Comparison of ENCODE assay signal across 10 cellular contexts in the genomic region with DNA sequence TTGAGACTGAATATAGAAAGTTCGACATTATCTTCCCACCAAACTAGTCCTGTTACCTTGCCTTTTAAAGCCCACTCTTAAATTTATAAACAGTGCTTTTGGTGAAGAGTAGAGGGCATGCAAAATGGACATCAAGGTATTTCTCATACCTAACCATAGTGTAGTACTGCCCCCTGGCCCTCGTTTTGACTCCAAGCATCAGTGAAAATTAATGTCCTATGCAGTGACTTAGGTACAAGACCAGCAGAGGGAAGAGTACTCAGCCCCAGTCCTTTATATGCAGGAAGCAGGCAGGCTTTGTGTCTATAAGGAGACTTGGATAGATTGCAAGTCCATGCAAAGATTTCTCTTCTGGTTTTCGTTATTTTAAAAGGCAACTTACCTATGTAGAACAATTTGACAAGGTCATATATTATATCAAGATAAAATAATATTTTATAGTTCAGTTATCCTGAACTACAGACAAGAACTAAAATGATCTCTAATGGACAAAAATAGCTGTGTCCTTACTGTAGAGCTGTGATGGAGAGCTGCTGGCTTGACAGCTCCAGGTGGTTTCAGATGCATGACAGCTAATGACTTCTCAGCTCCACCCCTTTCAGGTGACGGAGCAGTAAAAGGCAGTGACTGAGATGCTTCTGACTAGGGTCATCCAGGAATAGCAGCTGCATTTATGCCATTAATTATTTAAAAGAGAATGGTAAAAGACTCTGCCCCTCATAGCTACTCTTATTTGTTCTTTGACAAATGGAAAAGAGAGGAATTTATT.
DNase-seq lines count a peak whose midpoint lies in the region; ATAC-seq and TF ChIP-seq lines count a peak whose summit lies in the region.
"Had no signal": no experiment of that assay in that cellular context is flagged by ENCODE, and none has a peak within 500 bp of the region (broad histone marks: within the 10 kb centered on the region; RNA-seq: fewer than 3 reads in every experiment).

No MANE protein-coding gene starts in this region.

- no peak overlapping the region for H3K4me3 ChIP-seq in OCI-LY3 (ENCODE audit: low read length)
- H3K4me3 ChIP-seq in kidney epithelial cell (ENCODE audit: low read depth, low read length), result no peak overlapping the region
- H3K4me3 ChIP-seq: left lung had no signal

- H3K36me3 ChIP-seq in OCI-LY3 (replicated peaks; ENCODE audit: low read depth, low read length) (no peaks in the 10 kb centered on the region), kidney epithelial cell (ENCODE audit: control insufficient read depth, insufficient read depth, low read length) (no peaks in the 10 kb centered on the region)
- H3K36me3 ChIP-seq: left lung had no signal

- H3K27me3 ChIP-seq in OCI-LY3 (ENCODE audit: low read depth, low read length) (no peaks in the 10 kb centered on the region), kidney epithelial cell (ENCODE audit: control insufficient read depth, insufficient read depth, low read length) (no peaks in the 10 kb centered on the region)
- H3K27me3 ChIP-seq: left lung had no signal

- ATAC-seq in naive thymus-derived CD8-positive, alpha-beta T cell, result no peak
- ATAC-seq: left lung had no signal

- POLR2A ChIA-PET in activated CD4-positive, alpha-beta memory T cell treated with anti-CD3 and anti-CD28 coated beads, Interleukin-2, amount 10 ng/mL, durations not matched to agents 7 days and 5 days (lab: Charles Lee), result no interaction called here
- POLR2A ChIA-PET in naive thymus-derived CD8-positive, alpha-beta T cell (lab: Charles Lee), result no interaction called here

- H3K9ac ChIP-seq in OCI-LY3 (ENCODE audit: low read length), result no peak overlapping the region

- no peaks in the 10 kb centered on the region for H3K4me1 Mint-ChIP-seq in activated CD4-positive, alpha-beta memory T cell treated with anti-CD3 and anti-CD28 coated beads, Interleukin-2, amount 10 ng/mL, durations not matched to agents 7 days and 5 days
- H3K4me1 Mint-ChIP-seq in naive thymus-derived CD8-positive, alpha-beta T cell, result no peaks in the 10 kb centered on the region

- DNase-seq in DMS 273 (lab: John Stamatoyannopoulos, UW; ENCODE audit: unreplicated experiment) (peak; percentile 83), NAMALWA (ENCODE audit: low spot score) (peak; percentile 31), kidney epithelial cell (ENCODE audit: low read depth) (no peak), dedifferentiated amniotic fluid mesenchymal stem cell (ENCODE audit: extremely low spot score) (no peak), GM10266 (ENCODE audit: extremely low spot score) (no peak)
- DNase-seq in activated CD4-positive, alpha-beta memory T cell treated with anti-CD3 and anti-CD28 coated beads, Interleukin-2, amount 10 ng/mL, durations not matched to agents 7 days and 5 days, result no peak
- DNase-seq in naive thymus-derived CD8-positive, alpha-beta T cell, result no peak
- DNase-seq: left lung had no signal

- H3K27me3 Mint-ChIP-seq in activated CD4-positive, alpha-beta memory T cell treated with anti-CD3 and anti-CD28 coated beads, Interleukin-2, amount 10 ng/mL, durations not matched to agents 7 days and 5 days, result no peaks in the 10 kb centered on the region
- peaks cover 0 to 7% (median 0%) of the 10 kb centered on the region in 5 donors for H3K27me3 Mint-ChIP-seq in naive thymus-derived CD8-positive, alpha-beta T cell
- H3K27me3 Mint-ChIP-seq: activated naive CD8-positive, alpha-beta T cell had no signal

- H3K36me3 Mint-ChIP-seq in activated CD4-positive, alpha-beta memory T cell treated with anti-CD3 and anti-CD28 coated beads, Interleukin-2, amount 10 ng/mL, durations not matched to agents 7 days and 5 days (ENCODE audit: low read depth), result no peaks in the 10 kb centered on the region
- no peaks in the 10 kb centered on the region for H3K36me3 Mint-ChIP-seq in naive thymus-derived CD8-positive, alpha-beta T cell
- H3K36me3 Mint-ChIP-seq: activated naive CD8-positive, alpha-beta T cell had no signal

- TF ChIP-seq CTCF in OCI-LY3 (IDR thresholded peaks at IDR 0.05; ENCODE audit: low read depth, low read length) (peak; percentile 30), kidney epithelial cell (IDR thresholded peaks at IDR 0.05; ENCODE audit: insufficient read depth, low read length, poor library complexity, severe bottlenecking) (peak; percentile 37), GM10266 (IDR thresholded peaks at IDR 0.05; ENCODE audit: control insufficient read depth, insufficient read depth, low read depth, missing control alignments) (no peak)

- no peak overlapping the region for H3K4me2 ChIP-seq in OCI-LY3 (ENCODE audit: low read length)

- no peaks in the 10 kb centered on the region for H4K20me1 ChIP-seq in OCI-LY3 (ENCODE audit: insufficient read depth, low read length)

- H3K27ac Mint-ChIP-seq in activated CD4-positive, alpha-beta memory T cell treated with anti-CD3 and anti-CD28 coated beads, Interleukin-2, amount 10 ng/mL, durations not matched to agents 7 days and 5 days, result no peak overlapping the region
- H3K27ac Mint-ChIP-seq in naive thymus-derived CD8-positive, alpha-beta T cell, result no peak overlapping the region
- H3K27ac Mint-ChIP-seq: activated naive CD8-positive, alpha-beta T cell had no signal

- H2AFZ ChIP-seq in OCI-LY3 (ENCODE audit: low read depth, low read length), result no peak overlapping the region

- no peaks in the 10 kb centered on the region for H3K79me2 ChIP-seq in OCI-LY3 (ENCODE audit: low read length)

- no peaks in the 10 kb centered on the region for H3K4me1 ChIP-seq in OCI-LY3 (ENCODE audit: low read length)
- H3K4me1 ChIP-seq: left lung had no signal

- no peaks in the 10 kb centered on the region for H3K9me3 Mint-ChIP-seq in activated CD4-positive, alpha-beta memory T cell treated with anti-CD3 and anti-CD28 coated beads, Interleukin-2, amount 10 ng/mL, durations not matched to agents 7 days and 5 days
- H3K9me3 Mint-ChIP-seq in naive thymus-derived CD8-positive, alpha-beta T cell, result peaks cover 0 to 12% (median 2%) of the 10 kb centered on the region in 9 donors

- no peak overlapping the region for H3K27ac ChIP-seq in OCI-LY3 (ENCODE audit: low read length)
- H3K27ac ChIP-seq: left lung had no signal

- H3K9me3 ChIP-seq in OCI-LY3 (ENCODE audit: insufficient read depth, low read length), result no peaks in the 10 kb centered on the region
- H3K9me3 ChIP-seq: left lung had no signal

- CTCF ChIA-PET in activated CD4-positive, alpha-beta memory T cell treated with anti-CD3 and anti-CD28 coated beads, Interleukin-2, amount 10 ng/mL, durations not matched to agents 7 days and 5 days (lab: Charles Lee), result no interaction called here

- H3K4me3 Mint-ChIP-seq in activated CD4-positive, alpha-beta memory T cell treated with anti-CD3 and anti-CD28 coated beads, Interleukin-2, amount 10 ng/mL, durations not matched to agents 7 days and 5 days, result no peak overlapping the region
- no peak overlapping the region for H3K4me3 Mint-ChIP-seq in naive thymus-derived CD8-positive, alpha-beta T cell
- H3K4me3 Mint-ChIP-seq: activated naive CD8-positive, alpha-beta T cell had no signal

Comparison
In these comparisons a context has a peak if more than half of its experiments do, and no peak if none do; other contexts are left out.
1. DNase-seq: peak in DMS 273 (single experiment) and NAMALWA (single experiment); none in kidney epithelial cell (single experiment), dedifferentiated amniotic fluid mesenchymal stem cell (single experiment), activated CD4-positive, alpha-beta memory T cell treated with anti-CD3 and anti-CD28 coated beads, Interleukin-2, amount 10 ng/mL, durations not matched to agents 7 days and 5 days (single experiment), naive thymus-derived CD8-positive, alpha-beta T cell (0 of 10) and GM10266 (single experiment).